Comparison of ENCODE assay signal across 27 cellular contexts in the genomic region with DNA sequence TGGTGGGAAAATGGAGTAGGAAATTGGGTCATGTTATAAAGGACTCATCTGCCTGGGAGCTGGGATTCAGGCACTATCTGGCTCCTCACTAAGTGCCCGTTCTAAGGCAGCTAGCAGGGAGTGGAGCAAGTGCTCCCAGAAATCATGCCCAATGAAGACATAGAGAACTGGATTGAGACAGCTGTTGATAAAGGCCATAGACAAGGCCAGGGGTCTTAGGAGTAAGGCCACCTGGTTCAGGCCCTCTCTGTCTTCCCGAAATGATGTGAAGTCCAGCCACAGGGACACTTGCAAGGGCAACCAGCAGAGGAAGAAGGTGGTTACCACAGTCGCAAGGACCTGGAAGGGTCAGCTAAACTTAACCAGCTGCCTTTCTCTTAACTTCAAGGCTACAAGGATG. TPM values are rescaled to one million over a fixed set of nuclear protein-coding genes. Genes with fewer than 3 reads are reported as not detected.
A peak's percentile ranks its signal among the peaks of the same experiment; 100 is the strongest.
DNase-seq lines count a peak whose midpoint lies in the region; ATAC-seq and TF ChIP-seq lines count a peak whose summit lies in the region.
"Had no signal": no experiment of that assay in that cellular context is flagged by ENCODE, and none has a peak within 500 bp of the region (broad histone marks: within the 10 kb centered on the region; RNA-seq: fewer than 3 reads in every experiment).

No MANE protein-coding gene starts in this region.

- no peak overlapping the region for H3K4me3 ChIP-seq in endodermal cell (ENCODE audit: low read length)
- H3K4me3 ChIP-seq: BLaER1, GM12878 had no signal

- POLR2A ChIA-PET in WTC11 (lab: Charles Lee) = interaction anchor here (0.6 kb wide), 1 partner anchor 9 kb away, joined by 3 read pairs; no protein-coding TSS in a partner anchor

- no peaks in the 10 kb centered on the region for H3K4me1 ChIP-seq in endodermal cell (ENCODE audit: control insufficient read depth, insufficient read depth, low read length)
- H3K4me1 ChIP-seq: BE2C had no signal

- ATAC-seq in WTC11 = peak; percentile 25
- ATAC-seq in HG03196 (IDR thresholded peaks at IDR 0.05; ENCODE audit: unreplicated experiment) = no peak
- no peak for ATAC-seq in HG02852 (IDR thresholded peaks at IDR 0.05; ENCODE audit: unreplicated experiment)
- ATAC-seq: GM12878 had no signal

- H3K9me3 Mint-ChIP-seq in WTC11 (peaks cover 4% of the 10 kb centered on the region; the same call in 1 of the 2 replicates), endodermal cell (no peaks in the 10 kb centered on the region)
- H3K9me3 Mint-ChIP-seq: CD14-positive monocyte; CD4-positive, alpha-beta memory T cell; CD8-positive, alpha-beta memory T cell had no signal

- H3K9me3 ChIP-seq in endodermal cell (ENCODE audit: control insufficient read depth, low read length) = no peaks in the 10 kb centered on the region
- H3K9me3 ChIP-seq: BE2C, BLaER1 had no signal

- CTCF ChIA-PET in WTC11 (lab: Charles Lee) = interaction anchor here (1.0 to 2.6 kb wide), 6 partner anchors 17 to 83 kb away, joined by 4 to 8 read pairs (median 4); a partner anchor contains a TSS

- no peaks in the 10 kb centered on the region for H3K36me3 Mint-ChIP-seq in WTC11
- H3K36me3 Mint-ChIP-seq in endodermal cell (ENCODE audit: low read depth) = no peaks in the 10 kb centered on the region
- H3K36me3 Mint-ChIP-seq: CD14-positive monocyte; CD4-positive, alpha-beta memory T cell; CD4-positive, CD25-positive, alpha-beta regulatory T cell; CD8-positive, alpha-beta memory T cell had no signal

- H3K27me3 Mint-ChIP-seq in WTC11 (ENCODE audit: low read depth) (peaks cover 7% of the 10 kb centered on the region), endodermal cell (ENCODE audit: insufficient read depth) (peaks cover 4% of the 10 kb centered on the region)
- H3K27me3 Mint-ChIP-seq: CD4-positive, CD25-positive, alpha-beta regulatory T cell had no signal

- no peak for TF ChIP-seq CTCF in WTC11 (IDR thresholded peaks at IDR 0.05)
- TF ChIP-seq CTCF in endodermal cell (conservative IDR thresholded peaks at IDR 0.05) = no peak

- DNase-seq in WTC11 (ENCODE audit: low spot score) = no peak
- DNase-seq in endodermal cell = peak; percentile 60
- no peak for DNase-seq in NCI-H1417 (lab: John Stamatoyannopoulos, UW)
- DNase-seq: 8988T; ACHN; BE2C; C1 segment of cervical spinal cord; CD4-positive, alpha-beta memory T cell; CD4-positive, CD25-positive, alpha-beta regulatory T cell; CD8-positive, alpha-beta memory T cell; COR-L47; DMS 273 treated with DMSO at 0.1 percent for 48 hours; DMS153; DMS53; DMS79; DND-41; EL; GDM1 had no signal

- 80 to 87% methylated on average over 2 to 3 of the region's 3 CpGs for WGBS in endodermal cell (ENCODE audit: insufficient coverage in 1 of 2, insufficient read length in 1 of 2), 2 experiments

- H3K36me3 ChIP-seq in endodermal cell (ENCODE audit: control insufficient read depth, insufficient read depth, low read length) = no peaks in the 10 kb centered on the region
- H3K36me3 ChIP-seq: BE2C, BLaER1 had no signal

- H3K9ac ChIP-seq in endodermal cell (ENCODE audit: extremely low read depth, low read length, poor library complexity, severe bottlenecking) = no peak overlapping the region
- H3K9ac ChIP-seq: BLaER1 had no signal

- peaks cover 29% of the 10 kb centered on the region for H3K4me1 Mint-ChIP-seq in WTC11
- H3K4me1 Mint-ChIP-seq in endodermal cell = no peaks in the 10 kb centered on the region
- H3K4me1 Mint-ChIP-seq: CD4-positive, alpha-beta memory T cell; CD4-positive, CD25-positive, alpha-beta regulatory T cell; CD8-positive, alpha-beta memory T cell had no signal

- no peak overlapping the region for H3K27ac Mint-ChIP-seq in WTC11
- no peak overlapping the region for H3K27ac Mint-ChIP-seq in endodermal cell
- H3K27ac Mint-ChIP-seq: CD4-positive, alpha-beta memory T cell; CD8-positive, alpha-beta memory T cell had no signal

- no peaks in the 10 kb centered on the region for H3K27me3 ChIP-seq in endodermal cell (ENCODE audit: control insufficient read depth, insufficient read depth, low read length, poor library complexity, severe bottlenecking)
- H3K27me3 ChIP-seq: BLaER1 had no signal

- H3K27ac ChIP-seq in endodermal cell (ENCODE audit: low read depth, low read length) = no peak overlapping the region
- H3K27ac ChIP-seq: BLaER1 had no signal

- H3K4me3 Mint-ChIP-seq in WTC11 = no peak overlapping the region
- H3K4me3 Mint-ChIP-seq in endodermal cell = no peak overlapping the region
- H3K4me3 Mint-ChIP-seq: CD14-positive monocyte; CD4-positive, alpha-beta memory T cell; CD4-positive, CD25-positive, alpha-beta regulatory T cell; CD8-positive, alpha-beta memory T cell had no signal

TF ChIP-seq in WTC11, 78 proteins besides CTCF, POLR2A, EP300 and RAD21:
- no peak for TF ChIP-seq MXD4 (CRISPR knock-in tag; IDR thresholded peaks at IDR 0.05; ENCODE audit: borderline replicate concordance)
- no peak for TF ChIP-seq KAT7 (CRISPR knock-in tag; IDR thresholded peaks at IDR 0.05; ENCODE audit: borderline replicate concordance)
- TF ChIP-seq ZNF671 (CRISPR knock-in tag; IDR thresholded peaks at IDR 0.05) = no peak
- no peak for TF ChIP-seq NFATC4 (CRISPR knock-in tag; IDR thresholded peaks at IDR 0.05)
- TF ChIP-seq, protein P1, sequence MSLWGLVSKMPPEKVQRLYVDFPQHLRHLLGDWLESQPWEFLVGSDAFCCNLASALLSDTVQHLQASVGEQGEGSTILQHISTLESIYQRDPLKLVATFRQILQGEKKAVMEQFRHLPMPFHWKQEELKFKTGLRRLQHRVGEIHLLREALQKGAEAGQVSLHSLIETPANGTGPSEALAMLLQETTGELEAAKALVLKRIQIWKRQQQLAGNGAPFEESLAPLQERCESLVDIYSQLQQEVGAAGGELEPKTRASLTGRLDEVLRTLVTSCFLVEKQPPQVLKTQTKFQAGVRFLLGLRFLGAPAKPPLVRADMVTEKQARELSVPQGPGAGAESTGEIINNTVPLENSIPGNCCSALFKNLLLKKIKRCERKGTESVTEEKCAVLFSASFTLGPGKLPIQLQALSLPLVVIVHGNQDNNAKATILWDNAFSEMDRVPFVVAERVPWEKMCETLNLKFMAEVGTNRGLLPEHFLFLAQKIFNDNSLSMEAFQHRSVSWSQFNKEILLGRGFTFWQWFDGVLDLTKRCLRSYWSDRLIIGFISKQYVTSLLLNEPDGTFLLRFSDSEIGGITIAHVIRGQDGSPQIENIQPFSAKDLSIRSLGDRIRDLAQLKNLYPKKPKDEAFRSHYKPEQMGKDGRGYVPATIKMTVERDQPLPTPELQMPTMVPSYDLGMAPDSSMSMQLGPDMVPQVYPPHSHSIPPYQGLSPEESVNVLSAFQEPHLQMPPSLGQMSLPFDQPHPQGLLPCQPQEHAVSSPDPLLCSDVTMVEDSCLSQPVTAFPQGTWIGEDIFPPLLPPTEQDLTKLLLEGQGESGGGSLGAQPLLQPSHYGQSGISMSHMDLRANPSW (CRISPR knock-in tag; conservative IDR thresholded peaks at IDR 0.05; ENCODE audit: low read depth) = no peak
- TF ChIP-seq, protein P2, sequence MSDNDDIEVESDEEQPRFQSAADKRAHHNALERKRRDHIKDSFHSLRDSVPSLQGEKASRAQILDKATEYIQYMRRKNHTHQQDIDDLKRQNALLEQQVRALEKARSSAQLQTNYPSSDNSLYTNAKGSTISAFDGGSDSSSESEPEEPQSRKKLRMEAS (CRISPR knock-in tag; IDR thresholded peaks at IDR 0.05) = no peak
TF ChIP-seq in WTC11: peak in this region for 0.

RNA-seq across cellular contexts. Expression of a gene that starts 20.1 kb away (rescaled TPM):
- total RNA-seq in WTC11 (2021) (5.4 to 10.6 TPM (median 5.5 TPM) in 3 replicates), endodermal cell (not detected)
- 1.0 TPM for polyA plus RNA-seq in endodermal cell (2013, experiment 1 of 2)
- 1.7 TPM for polyA plus RNA-seq in endodermal cell (2013, experiment 2 of 2)
- total RNA-seq: A673; CD4-positive, alpha-beta memory T cell; CD4-positive, CD25-positive, alpha-beta regulatory T cell; CD8-positive, alpha-beta memory T cell; G401 had no signal
- polyA plus RNA-seq: AG04450; CD14-positive monocyte; CD4-positive, alpha-beta memory T cell; CD4-positive, CD25-positive, alpha-beta regulatory T cell; CD8-positive, alpha-beta memory T cell; GM12878 had no signal

RNA-seq across cellular contexts. Expression of a gene that starts 26.9 kb away (rescaled TPM):
- 57.3 to 79.1 TPM (median 66.0 TPM) in 3 replicates for total RNA-seq in WTC11 (2021)
- 10 to 100 TPM in 1 of 2 donors, 1 to 10 TPM in 1; 1.1 to 18.7 TPM for total RNA-seq in endodermal cell
- polyA plus RNA-seq in endodermal cell (2013, experiment 1 of 2) = 5.1 TPM
- polyA plus RNA-seq in endodermal cell (2013, experiment 2 of 2) = 2.2 TPM
- total RNA-seq: A673; CD4-positive, alpha-beta memory T cell; CD4-positive, CD25-positive, alpha-beta regulatory T cell; CD8-positive, alpha-beta memory T cell; Daoy; G401; GM12878 had no signal
- polyA plus RNA-seq: AG04450; CD4-positive, alpha-beta memory T cell; CD4-positive, CD25-positive, alpha-beta regulatory T cell; CD8-positive, alpha-beta memory T cell had no signal

RNA-seq across cellular contexts. Expression of a gene that starts 54.8 kb away (rescaled TPM):
- total RNA-seq in WTC11 (2021) (not detected in 3 replicates), endodermal cell (not detected)
- polyA plus RNA-seq in endodermal cell (2013, experiment 1 of 2) = 0.78 TPM
- not detected for polyA plus RNA-seq in endodermal cell (2013, experiment 2 of 2)
- total RNA-seq: A673; CD4-positive, alpha-beta memory T cell; CD4-positive, CD25-positive, alpha-beta regulatory T cell; CD8-positive, alpha-beta memory T cell; G401; GM12878 had no signal
- polyA plus RNA-seq: AG04450; CD14-positive monocyte; CD4-positive, alpha-beta memory T cell; CD4-positive, CD25-positive, alpha-beta regulatory T cell; CD8-positive, alpha-beta memory T cell; GM12878 had no signal
